8 cellular contexts compared by ENCODE assay signal in the genomic region with DNA sequence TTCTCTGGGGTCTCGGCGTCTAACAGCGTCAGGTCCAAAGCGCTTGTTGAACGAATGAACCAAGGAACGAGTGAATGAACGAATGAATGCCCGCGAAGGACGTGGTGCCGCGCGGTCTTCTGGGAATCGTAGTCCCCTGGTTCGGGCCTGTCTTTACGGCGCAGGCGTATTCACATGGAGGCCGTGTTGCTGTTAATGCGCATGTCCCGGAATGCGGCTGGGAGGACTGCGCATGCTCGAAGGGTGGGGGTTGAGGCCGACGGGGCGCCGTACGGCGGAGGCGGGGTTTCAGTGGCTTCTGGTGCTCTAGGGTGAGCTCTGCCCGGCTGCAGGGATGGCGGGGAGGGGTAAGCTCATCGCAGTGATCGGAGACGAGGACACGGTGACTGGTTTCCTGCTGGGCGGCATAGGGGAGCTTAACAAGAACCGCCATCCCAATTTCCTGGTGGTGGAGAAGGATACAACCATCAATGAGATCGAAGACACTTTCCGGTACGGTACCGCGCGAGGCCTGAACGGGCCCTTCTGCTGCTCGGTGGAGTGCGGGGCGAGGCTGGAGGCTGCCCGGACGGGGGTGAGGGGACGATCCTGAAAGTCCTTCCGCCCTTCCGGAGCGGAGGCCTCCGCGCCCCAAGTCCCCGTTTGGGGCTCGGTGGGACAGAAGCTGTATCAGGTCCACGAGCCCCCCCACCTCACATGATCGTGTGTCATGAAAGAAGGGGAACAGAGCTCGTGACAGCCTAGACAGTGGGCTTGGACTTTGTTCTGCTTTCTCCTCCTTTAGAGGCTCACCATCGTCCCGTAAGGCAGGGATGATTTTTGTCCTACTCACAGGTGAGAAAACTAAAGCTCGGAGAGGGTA. TPM values are rescaled to one million over a fixed set of nuclear protein-coding genes. Genes with fewer than 3 reads are reported as not detected.
DNase-seq lines count a peak whose midpoint lies in the region; ATAC-seq and TF ChIP-seq lines count a peak whose summit lies in the region.

A gene with protein sequence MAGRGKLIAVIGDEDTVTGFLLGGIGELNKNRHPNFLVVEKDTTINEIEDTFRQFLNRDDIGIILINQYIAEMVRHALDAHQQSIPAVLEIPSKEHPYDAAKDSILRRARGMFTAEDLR (plus strand): TSS at position 286 of the 862 bp plus-strand sequence. CDS start 49 bp downstream, at position 335.

- H3K27ac Mint-ChIP-seq in activated T-cell treated with anti-CD3 and anti-CD28 coated beads, Interleukin-2, amount 50 U/mL, for 24 hours: peak within 1 kb of the TSS; percentile 99

- peaks cover 10 to 18% of the 10 kb centered on the region in 2 donors for H3K36me3 ChIP-seq in mucosa of rectum (ENCODE audit: control insufficient read depth in 2 of 2, insufficient read depth in 2 of 2, low read length in 2 of 2)

- no peaks in the 10 kb centered on the region for H3K9me3 Mint-ChIP-seq in activated T-cell treated with anti-CD3 and anti-CD28 coated beads, Interleukin-2, amount 50 U/mL, for 24 hours

- peaks cover 36% of the 10 kb centered on the region for H3K36me3 Mint-ChIP-seq in activated T-cell treated with anti-CD3 and anti-CD28 coated beads, Interleukin-2, amount 50 U/mL, for 24 hours (ENCODE audit: low read depth)

- H3K4me1 Mint-ChIP-seq in activated T-cell treated with anti-CD3 and anti-CD28 coated beads, Interleukin-2, amount 50 U/mL, for 24 hours (ENCODE audit: low read depth): peaks cover 22% of the 10 kb centered on the region

- H3K27me3 ChIP-seq in mucosa of rectum (ENCODE audit: control insufficient read depth in 2 of 2, insufficient read depth in 2 of 2, low read length in 2 of 2): no peaks in the 10 kb centered on the region

- H3K27ac ChIP-seq in mucosa of rectum (ENCODE audit: low read depth in 2 of 2, low read length in 2 of 2): peak within 1 kb of the TSS; percentile 82 to 84

- peak within 1 kb of the TSS; percentile 65 for H3K4me3 ChIP-seq in epithelial cell of proximal tubule (ENCODE audit: low read depth, low read length)
- H3K4me3 ChIP-seq in mucosa of rectum (ENCODE audit: low read length in 2 of 2): peak within 1 kb of the TSS; percentile 95 to 97

- in situ Hi-C loops in KBM-7 (cut with MboI; ENCODE audit: low pct_unique_long_range_greater_than_20kb, low sequenced_read_pairs): no loop called here

- no peaks in the 10 kb centered on the region for H3K9me3 ChIP-seq in mucosa of rectum (ENCODE audit: control insufficient read depth in 2 of 2, low read length in 2 of 2)

- peak within 1 kb of the TSS; percentile 85 to 95 for H3K9ac ChIP-seq in mucosa of rectum (ENCODE audit: low read depth in 1 of 2, low read length in 2 of 2)

- H3K27me3 Mint-ChIP-seq in activated T-cell treated with anti-CD3 and anti-CD28 coated beads, Interleukin-2, amount 50 U/mL, for 24 hours: no peaks in the 10 kb centered on the region

- peak; percentile 83 for ATAC-seq in GM21619 (IDR thresholded peaks at IDR 0.05; ENCODE audit: unreplicated experiment)

- TF ChIP-seq CTCF in epithelial cell of proximal tubule (conservative IDR thresholded peaks at IDR 0.05; ENCODE audit: low read depth, low read length): no peak

- peaks cover 12 to 21% of the 10 kb centered on the region in 2 donors for H3K4me1 ChIP-seq in mucosa of rectum (ENCODE audit: control insufficient read depth in 2 of 2, insufficient read depth in 2 of 2, low read length in 2 of 2)

- H3K4me3 Mint-ChIP-seq in activated T-cell treated with anti-CD3 and anti-CD28 coated beads, Interleukin-2, amount 50 U/mL, for 24 hours: peak within 1 kb of the TSS; percentile 99

- DNase-seq in DMS153 treated with DMSO at 0.1 percent for 48 hours (lab: John Stamatoyannopoulos, UW; ENCODE audit: unreplicated experiment) (peak; percentile 95), KBM-7 (peak; percentile 98), epithelial cell of proximal tubule (ENCODE audit: low read depth) (peak; percentile 82)
- peak; percentile 100 for DNase-seq in activated T-cell treated with anti-CD3 and anti-CD28 coated beads, Interleukin-2, amount 50 U/mL, for 24 hours
- DNase-seq in stimulated activated CD8-positive, alpha-beta memory T cell treated with anti-CD3 and anti-CD28 coated beads, Interleukin-4, amount 100 ng/mL, for 48 hours: peak; percentile 100

TF ChIP-seq in PFSK-1, 5 proteins besides CTCF, POLR2A, EP300 and RAD21:
- TF ChIP-seq TAF1 (IDR thresholded peaks at IDR 0.05; ENCODE audit: borderline replicate concordance, insufficient read depth, low read length): peak; percentile 53; the same call in 1 of the 2 replicates
- TF ChIP-seq FOXP2 (optimal IDR thresholded peaks at IDR 0.05; ENCODE audit: borderline replicate concordance, extremely low read depth, extremely low read length, insufficient read depth): peak; percentile 61
- TF ChIP-seq POLR2AphosphoS5 (IDR thresholded peaks at IDR 0.05; ENCODE audit: low read depth, low read length): peak; percentile 74
- TF ChIP-seq SIN3A (IDR thresholded peaks at IDR 0.05; ENCODE audit: borderline replicate concordance, insufficient read depth, low read length): no peak
- TF ChIP-seq, protein P1, sequence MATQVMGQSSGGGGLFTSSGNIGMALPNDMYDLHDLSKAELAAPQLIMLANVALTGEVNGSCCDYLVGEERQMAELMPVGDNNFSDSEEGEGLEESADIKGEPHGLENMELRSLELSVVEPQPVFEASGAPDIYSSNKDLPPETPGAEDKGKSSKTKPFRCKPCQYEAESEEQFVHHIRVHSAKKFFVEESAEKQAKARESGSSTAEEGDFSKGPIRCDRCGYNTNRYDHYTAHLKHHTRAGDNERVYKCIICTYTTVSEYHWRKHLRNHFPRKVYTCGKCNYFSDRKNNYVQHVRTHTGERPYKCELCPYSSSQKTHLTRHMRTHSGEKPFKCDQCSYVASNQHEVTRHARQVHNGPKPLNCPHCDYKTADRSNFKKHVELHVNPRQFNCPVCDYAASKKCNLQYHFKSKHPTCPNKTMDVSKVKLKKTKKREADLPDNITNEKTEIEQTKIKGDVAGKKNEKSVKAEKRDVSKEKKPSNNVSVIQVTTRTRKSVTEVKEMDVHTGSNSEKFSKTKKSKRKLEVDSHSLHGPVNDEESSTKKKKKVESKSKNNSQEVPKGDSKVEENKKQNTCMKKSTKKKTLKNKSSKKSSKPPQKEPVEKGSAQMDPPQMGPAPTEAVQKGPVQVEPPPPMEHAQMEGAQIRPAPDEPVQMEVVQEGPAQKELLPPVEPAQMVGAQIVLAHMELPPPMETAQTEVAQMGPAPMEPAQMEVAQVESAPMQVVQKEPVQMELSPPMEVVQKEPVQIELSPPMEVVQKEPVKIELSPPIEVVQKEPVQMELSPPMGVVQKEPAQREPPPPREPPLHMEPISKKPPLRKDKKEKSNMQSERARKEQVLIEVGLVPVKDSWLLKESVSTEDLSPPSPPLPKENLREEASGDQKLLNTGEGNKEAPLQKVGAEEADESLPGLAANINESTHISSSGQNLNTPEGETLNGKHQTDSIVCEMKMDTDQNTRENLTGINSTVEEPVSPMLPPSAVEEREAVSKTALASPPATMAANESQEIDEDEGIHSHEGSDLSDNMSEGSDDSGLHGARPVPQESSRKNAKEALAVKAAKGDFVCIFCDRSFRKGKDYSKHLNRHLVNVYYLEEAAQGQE (IDR thresholded peaks at IDR 0.05; ENCODE audit: insufficient read depth in 1 of 2, low read depth in 2 of 2, low read length in 2 of 2): no peak
TF ChIP-seq in PFSK-1: peak in this region for 3.

RNA-seq across cellular contexts. Expression of the gene that starts here (rescaled TPM):
- polyA plus RNA-seq in PFSK-1 (2012; ENCODE audit: insufficient read length, low read depth): 291 TPM
- total RNA-seq in epithelial cell of proximal tubule: 69.5 and 134 TPM in 2 replicates

Comparison
In these comparisons a context has a peak if more than half of its experiments do, and no peak if none do; other contexts are left out.
1. Peak in every context shown above with its lines: DNase-seq, ATAC-seq, H3K4me3 ChIP-seq and H3K27ac ChIP-seq.